17 cellular contexts compared by ENCODE assay signal in the genomic region with DNA sequence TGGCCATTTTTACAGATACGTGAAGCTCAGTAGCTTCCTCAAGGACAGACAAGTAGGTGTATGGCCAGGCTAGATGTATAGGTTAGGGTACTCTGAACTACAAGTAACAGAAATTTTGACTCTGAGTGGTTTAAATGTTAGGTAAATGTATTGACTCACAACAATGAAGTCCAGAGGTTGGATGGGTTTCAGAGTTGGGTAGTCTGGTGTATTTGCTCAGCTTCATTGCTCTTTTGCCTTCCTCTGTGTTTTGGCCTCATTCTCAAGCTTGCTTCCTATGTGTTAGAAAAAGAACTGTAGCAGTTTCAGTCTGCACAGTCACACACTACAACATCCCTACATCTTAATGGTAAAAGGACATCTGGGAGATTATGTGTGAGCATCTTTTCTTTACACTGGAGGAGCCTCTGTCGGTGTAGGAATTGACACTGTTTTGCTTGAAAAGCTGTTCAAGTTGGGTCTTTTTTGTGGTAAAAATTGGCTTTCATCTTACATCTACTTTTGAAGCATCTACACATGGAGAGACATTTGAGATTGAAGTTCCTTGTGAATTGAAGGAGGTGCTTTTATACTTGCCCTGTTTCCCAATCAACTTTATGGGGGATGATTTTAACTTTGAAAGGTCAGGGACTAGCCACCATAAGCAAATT.
DNase-seq lines count a peak whose midpoint lies in the region; ATAC-seq, FAIRE-seq and TF ChIP-seq lines count a peak whose summit lies in the region.
"Had no signal": no experiment of that assay in that cellular context is flagged by ENCODE, and none has a peak within 500 bp of the region (broad histone marks: within the 10 kb centered on the region; RNA-seq: fewer than 3 reads in every experiment).

No MANE protein-coding gene starts in this region.

- no peak overlapping the region for H3K4me3 Mint-ChIP-seq in astrocyte (ENCODE audit: unreplicated experiment)
- H3K4me3 Mint-ChIP-seq: CD8-positive, alpha-beta memory T cell had no signal

- DNase-seq in Jurkat, Clone E6-1 (ENCODE audit: low read depth, low spot score): peak; percentile 62
- DNase-seq in astrocyte (ENCODE audit: low read depth) (no peak), mesenchymal stem cell (no peak), SW480 (ENCODE audit: low spot score) (no peak)
- DNase-seq in activated CD4-positive, alpha-beta T cell treated with anti-CD3 and anti-CD28 coated beads, Interleukin-2, amount 50 U/mL, for 4 hours: no peak
- DNase-seq: C1 segment of cervical spinal cord; CD8-positive, alpha-beta memory T cell; GOT3; NCI-H1105 treated with DMSO at 0.1 percent for 48 hours; NCI-H1694 treated with DMSO at 0.1 percent for 48 hours; NCI-H510A; NCI-H774 had no signal

- TF ChIP-seq CTCF in DOHH2 (IDR thresholded peaks at IDR 0.05; ENCODE audit: low read depth, low read length, poor library complexity, severe bottlenecking) (no peak), astrocyte (IDR thresholded peaks at IDR 0.05; ENCODE audit: insufficient read depth, low read depth, low read length) (no peak)

- no peaks in the 10 kb centered on the region for H3K9me3 ChIP-seq in DOHH2 (ENCODE audit: control insufficient read depth, insufficient read depth, low read length)
- no peaks in the 10 kb centered on the region for H3K9me3 ChIP-seq in astrocyte (ENCODE audit: insufficient read depth, low read depth, low read length)
- H3K9me3 ChIP-seq in mesenchymal stem cell (ENCODE audit: control insufficient read depth, low read length): no peaks in the 10 kb centered on the region

- no peak overlapping the region for H3K4ac ChIP-seq in mesenchymal stem cell (ENCODE audit: low read depth in 1 of 2, low read length in 2 of 2)

- H3K4me1 Mint-ChIP-seq in astrocyte (ENCODE audit: low read depth, unreplicated experiment): peaks cover 42% of the 10 kb centered on the region
- H3K4me1 Mint-ChIP-seq: CD8-positive, alpha-beta memory T cell had no signal

- no peak overlapping the region for H3K27ac ChIP-seq in DOHH2 (ENCODE audit: low read depth, low read length)
- no peak overlapping the region for H3K27ac ChIP-seq in astrocyte (ENCODE audit: low read depth, low read length)
- no peak overlapping the region for H3K27ac ChIP-seq in mesenchymal stem cell (ENCODE audit: low read length, poor library complexity, severe bottlenecking)

- no peak overlapping the region for H3K14ac ChIP-seq in mesenchymal stem cell (ENCODE audit: low read length in 2 of 2)

- H3K9me2 ChIP-seq in DOHH2 (replicated peaks; ENCODE audit: control insufficient read depth, low read length): no peaks in the 10 kb centered on the region

- H3K27me3 ChIP-seq in DOHH2 (ENCODE audit: control insufficient read depth, low read length) (no peaks in the 10 kb centered on the region), astrocyte (ENCODE audit: insufficient read depth, low read length) (no peaks in the 10 kb centered on the region), mesenchymal stem cell (ENCODE audit: control insufficient read depth in 1 of 2, insufficient read depth in 1 of 2, low read length in 2 of 2) (no peaks in the 10 kb centered on the region)

- H2BK12ac ChIP-seq in mesenchymal stem cell (ENCODE audit: low read length in 2 of 2): no peak overlapping the region

- H3F3A ChIP-seq in DOHH2 (ENCODE audit: control insufficient read depth, insufficient read depth): peaks cover 18% of the 10 kb centered on the region

- no peak overlapping the region for H2BK5ac ChIP-seq in mesenchymal stem cell (ENCODE audit: low read depth, low read length, poor library complexity, severe bottlenecking)

- H2BK15ac ChIP-seq in mesenchymal stem cell (ENCODE audit: low read depth, poor library complexity, severe bottlenecking): no peak overlapping the region

- H2AFZ ChIP-seq in astrocyte (ENCODE audit: low read depth, low read length) (no peak overlapping the region), mesenchymal stem cell (ENCODE audit: low read depth, low read length) (no peak overlapping the region)

- peak overlapping the region; percentile 43 for H3K4me2 ChIP-seq in DOHH2 (ENCODE audit: low read length)
- no peak overlapping the region for H3K4me2 ChIP-seq in astrocyte (ENCODE audit: low read length)
- no peak overlapping the region for H3K4me2 ChIP-seq in mesenchymal stem cell (ENCODE audit: low read length, poor library complexity, severe bottlenecking)

- peak; percentile 23 for FAIRE-seq in astrocyte (lab: Jason Lieb, UNC)
- FAIRE-seq: K562, RCC 7860 had no signal

- H3K79me1 ChIP-seq in mesenchymal stem cell (replicated peaks; ENCODE audit: low read length, poor library complexity, severe bottlenecking): peaks cover 13% of the 10 kb centered on the region

- H4K20me1 ChIP-seq in DOHH2 (ENCODE audit: control insufficient read depth, insufficient read depth, low read depth, low read length) (no peaks in the 10 kb centered on the region), astrocyte (ENCODE audit: insufficient read depth, low read length) (peaks cover 4% of the 10 kb centered on the region)

- H4K91ac ChIP-seq in mesenchymal stem cell (ENCODE audit: low read length): no peak overlapping the region

- H3K79me2 ChIP-seq in DOHH2 (ENCODE audit: control insufficient read depth, low read length) (peaks cover 98% of the 10 kb centered on the region), astrocyte (ENCODE audit: insufficient read depth, low read length) (peaks cover 22% of the 10 kb centered on the region)

- H4K8ac ChIP-seq in mesenchymal stem cell (ENCODE audit: low read length): no peak overlapping the region

- no peak overlapping the region for H2BK120ac ChIP-seq in mesenchymal stem cell (ENCODE audit: low read depth, low read length)

- no peaks in the 10 kb centered on the region for H3K27me3 Mint-ChIP-seq in astrocyte (ENCODE audit: low read depth, unreplicated experiment)
- H3K27me3 Mint-ChIP-seq: CD8-positive, alpha-beta memory T cell had no signal

- no peak overlapping the region for H3K23ac ChIP-seq in mesenchymal stem cell (ENCODE audit: low read length in 2 of 2)

- no peak overlapping the region for H3K9ac ChIP-seq in astrocyte (ENCODE audit: low read length)
- no peak overlapping the region for H3K9ac ChIP-seq in mesenchymal stem cell (ENCODE audit: low read length)

- H3K4me1 ChIP-seq in DOHH2 (ENCODE audit: control insufficient read depth, low read length) (peaks cover 71% of the 10 kb centered on the region), astrocyte (ENCODE audit: insufficient read depth, low read length) (peaks cover 14% of the 10 kb centered on the region), mesenchymal stem cell (ENCODE audit: control insufficient read depth, insufficient read depth, low read depth, low read length) (peaks cover 5% of the 10 kb centered on the region)

- H3K4me3 ChIP-seq in DOHH2 (ENCODE audit: low read length) (peak overlapping the region; percentile 27), astrocyte (ENCODE audit: insufficient read depth, low read depth, low read length) (no peak overlapping the region), mesenchymal stem cell (ENCODE audit: insufficient read depth in 1 of 2, low read depth in 1 of 2, low read length in 2 of 2) (no peak overlapping the region)
- no peak overlapping the region for H3K4me3 ChIP-seq in Jurkat, Clone E6-1 (ENCODE audit: low read length)
- H3K4me3 ChIP-seq: K562 had no signal

- no peak overlapping the region for H3K18ac ChIP-seq in mesenchymal stem cell (ENCODE audit: low read depth in 1 of 2, low read length in 2 of 2)

- peak overlapping the region; percentile 28 for H2AK5ac ChIP-seq in mesenchymal stem cell (ENCODE audit: low read length, severe bottlenecking)

- no peaks in the 10 kb centered on the region for H3K36me3 Mint-ChIP-seq in astrocyte (ENCODE audit: low read depth, unreplicated experiment)

- ATAC-seq in HG02938 (IDR thresholded peaks at IDR 0.05; ENCODE audit: unreplicated experiment): no peak
- ATAC-seq: K562, Right ventricle myocardium inferior had no signal

- H3K36me3 ChIP-seq in DOHH2 (ENCODE audit: control insufficient read depth, low read length): peaks cover 13% of the 10 kb centered on the region; the same call in 1 of the 2 replicates
- no peaks in the 10 kb centered on the region for H3K36me3 ChIP-seq in astrocyte (ENCODE audit: insufficient read depth, low read length)
- no peaks in the 10 kb centered on the region for H3K36me3 ChIP-seq in mesenchymal stem cell (ENCODE audit: control insufficient read depth in 1 of 2, insufficient read depth in 2 of 2, low read depth in 1 of 2, low read length in 2 of 2)

- WGBS in mesenchymal stem cell: 97% methylated on average over 1 of the region's 2 CpGs

- H3K9me3 Mint-ChIP-seq in astrocyte (ENCODE audit: unreplicated experiment): no peaks in the 10 kb centered on the region
- H3K9me3 Mint-ChIP-seq: CD8-positive, alpha-beta memory T cell had no signal

- H3K27ac Mint-ChIP-seq in astrocyte (ENCODE audit: unreplicated experiment): no peak overlapping the region
- H3K27ac Mint-ChIP-seq: CD8-positive, alpha-beta memory T cell had no signal
